9 cellular contexts compared by ENCODE assay signal in the genomic region with DNA sequence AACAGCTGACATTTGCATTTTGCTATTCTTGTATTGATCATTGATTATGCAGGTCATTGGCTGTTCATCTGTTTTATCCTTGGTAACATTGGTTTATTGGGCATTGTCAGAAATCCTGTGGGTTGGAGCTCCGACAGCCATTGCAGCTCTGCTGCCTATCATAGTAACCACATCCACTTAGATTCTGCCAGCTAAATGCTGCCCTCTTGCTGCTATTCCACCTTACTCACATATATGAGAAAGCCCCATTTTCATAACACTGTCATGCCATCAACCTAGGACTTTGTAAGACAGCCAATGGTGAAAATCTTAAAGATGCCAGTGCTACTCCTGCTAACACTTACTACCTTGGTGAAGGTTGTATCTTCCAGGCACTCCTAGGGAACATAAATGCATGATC.
DNase-seq lines count a peak whose midpoint lies in the region; ATAC-seq and TF ChIP-seq lines count a peak whose summit lies in the region.
"Had no signal": no experiment of that assay in that cellular context is flagged by ENCODE, and none has a peak within 500 bp of the region (broad histone marks: within the 10 kb centered on the region; RNA-seq: fewer than 3 reads in every experiment).

No MANE protein-coding gene starts in this region.

- H3K27ac Mint-ChIP-seq in neural progenitor cell = no peak overlapping the region

- no peaks in the 10 kb centered on the region for H3K9me3 ChIP-seq in neural progenitor cell (ENCODE audit: low read depth)
- no peaks in the 10 kb centered on the region for H3K9me3 ChIP-seq in upper lobe of right lung
- H3K9me3 ChIP-seq: BLaER1 treated with 17β-estradiol and CSF1 and Interleukin-3, amounts not matched to agents 10 nM and 100 nM had no signal

- no peak overlapping the region for H3K4me2 ChIP-seq in neural progenitor cell
- H3K4me2 ChIP-seq: BLaER1 treated with 17β-estradiol and CSF1 and Interleukin-3, amounts not matched to agents 10 nM and 100 nM had no signal

- H3K27ac ChIP-seq in neural progenitor cell = no peak overlapping the region
- H3K27ac ChIP-seq in upper lobe of right lung = no peak overlapping the region
- H3K27ac ChIP-seq: BLaER1 treated with 17β-estradiol and CSF1 and Interleukin-3, amounts not matched to agents 10 nM and 100 nM had no signal

- H3K4me3 Mint-ChIP-seq in neural progenitor cell = no peak overlapping the region

- H3K4me1 ChIP-seq in neural progenitor cell (peaks cover 6% of the 10 kb centered on the region), upper lobe of right lung (no peaks in the 10 kb centered on the region)
- H3K4me1 ChIP-seq: BLaER1 treated with 17β-estradiol and CSF1 and Interleukin-3, amounts not matched to agents 10 nM and 100 nM had no signal

- H3K36me3 ChIP-seq in neural progenitor cell = no peaks in the 10 kb centered on the region
- no peaks in the 10 kb centered on the region for H3K36me3 ChIP-seq in upper lobe of right lung
- H3K36me3 ChIP-seq: BLaER1 treated with 17β-estradiol and CSF1 and Interleukin-3, amounts not matched to agents 10 nM and 100 nM had no signal

- DNase-seq in NCI-H2107 treated with DMSO at 0.1 percent for 48 hours (lab: John Stamatoyannopoulos, UW; ENCODE audit: unreplicated experiment) (peak; percentile 11), NCI-H2107 (lab: John Stamatoyannopoulos, UW) (no peak), astrocyte of the cerebellum (ENCODE audit: low read depth) (no peak), neural progenitor cell (ENCODE audit: low spot score) (no peak), medulla oblongata (ENCODE audit: extremely low spot score) (no peak), NCI-H128 (lab: John Stamatoyannopoulos, UW; ENCODE audit: unreplicated experiment) (no peak), upper lobe of right lung (no peak)
- DNase-seq in Jurkat, Clone E6-1 (ENCODE audit: low read depth, low spot score) = peak; percentile 53

- no peaks in the 10 kb centered on the region for H3K79me2 ChIP-seq in neural progenitor cell (ENCODE audit: low read depth)

- peaks cover 2% of the 10 kb centered on the region for H3K27me3 Mint-ChIP-seq in neural progenitor cell (ENCODE audit: insufficient read depth, low read depth)

- no peaks in the 10 kb centered on the region for H3F3A ChIP-seq in neural progenitor cell (ENCODE audit: low read depth)

- intact Hi-C loops in upper lobe of right lung (cut with DNase I) = no loop called here

- in situ Hi-C loops in astrocyte of the cerebellum (cut with HindIII; ENCODE audit: low sequenced_read_pairs) = no loop called here

- no peaks in the 10 kb centered on the region for H3K4me1 Mint-ChIP-seq in neural progenitor cell

- no peaks in the 10 kb centered on the region for H4K20me1 ChIP-seq in neural progenitor cell (ENCODE audit: low read depth)
- H4K20me1 ChIP-seq: BLaER1 treated with 17β-estradiol and CSF1 and Interleukin-3, amounts not matched to agents 10 nM and 100 nM had no signal

- no peak for ATAC-seq in upper lobe of right lung

- H3K9me3 Mint-ChIP-seq in neural progenitor cell = no peaks in the 10 kb centered on the region

- H3K4me3 ChIP-seq in Jurkat, Clone E6-1 (ENCODE audit: low read length) = no peak overlapping the region
- H3K4me3 ChIP-seq in astrocyte of the cerebellum (ENCODE audit: low read depth, low read length) (no peak overlapping the region), neural progenitor cell (no peak overlapping the region), upper lobe of right lung (no peak overlapping the region)
- H3K4me3 ChIP-seq: BLaER1 treated with 17β-estradiol and CSF1 and Interleukin-3, amounts not matched to agents 10 nM and 100 nM had no signal

- H3K27me3 ChIP-seq in neural progenitor cell (no peaks in the 10 kb centered on the region), upper lobe of right lung (no peaks in the 10 kb centered on the region)
- H3K27me3 ChIP-seq: BLaER1 treated with 17β-estradiol and CSF1 and Interleukin-3, amounts not matched to agents 10 nM and 100 nM had no signal

- H3K9ac ChIP-seq in neural progenitor cell = no peak overlapping the region
- H3K9ac ChIP-seq: BLaER1 treated with 17β-estradiol and CSF1 and Interleukin-3, amounts not matched to agents 10 nM and 100 nM had no signal

- no peak overlapping the region for H2AFZ ChIP-seq in neural progenitor cell (replicated peaks)

- TF ChIP-seq CTCF in astrocyte of the cerebellum (IDR thresholded peaks at IDR 0.05; ENCODE audit: low read depth, low read length, missing control alignments) (peak; percentile 10), neural progenitor cell (IDR thresholded peaks at IDR 0.05) (peak; percentile 25), upper lobe of right lung (IDR thresholded peaks at IDR 0.05) (no peak)

- H3K36me3 Mint-ChIP-seq in neural progenitor cell = no peaks in the 10 kb centered on the region

Comparison
In these comparisons a context has a peak if more than half of its experiments do, and no peak if none do; other contexts are left out.
1. DNase-seq: peak in NCI-H2107 treated with DMSO at 0.1 percent for 48 hours (single experiment) and Jurkat, Clone E6-1 (single experiment); none in NCI-H2107 (single experiment), astrocyte of the cerebellum (single experiment), neural progenitor cell (single experiment), medulla oblongata (single experiment), NCI-H128 (single experiment) and upper lobe of right lung (single experiment).